ENCODE assay signal across 15 cellular contexts in the genomic region with DNA sequence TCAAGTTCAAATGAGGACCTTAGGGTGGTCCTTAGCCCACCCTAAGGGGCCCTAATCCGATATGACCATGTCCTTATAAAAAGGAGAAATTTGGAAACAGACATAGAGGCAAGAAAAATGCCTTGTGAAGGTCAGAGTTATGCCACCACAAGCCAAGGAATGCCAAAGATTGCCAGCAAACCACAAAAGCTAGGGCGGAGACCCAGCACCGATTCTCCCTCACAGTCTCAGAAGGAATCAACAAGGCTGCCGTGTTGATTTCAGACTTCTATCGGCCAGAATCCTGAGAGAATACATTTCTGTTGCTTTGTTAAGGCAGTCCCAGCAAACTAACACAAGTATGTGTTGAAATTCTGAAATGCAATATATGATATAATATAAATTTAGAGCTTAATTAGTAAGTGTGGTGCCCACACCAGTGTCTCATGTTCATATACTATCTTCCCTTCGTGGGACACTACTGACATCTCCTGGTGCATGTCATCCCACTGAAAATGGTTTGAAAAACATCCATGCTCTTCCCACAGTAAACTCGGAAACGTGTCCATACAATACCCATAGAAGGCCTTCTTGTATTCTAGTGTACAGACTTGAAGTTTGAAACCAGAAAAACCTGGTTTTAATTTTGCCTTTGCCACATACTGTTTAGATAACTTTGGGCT.
A peak's percentile ranks its signal among the peaks of the same experiment; 100 is the strongest.
DNase-seq lines count a peak whose midpoint lies in the region; ATAC-seq, FAIRE-seq and TF ChIP-seq lines count a peak whose summit lies in the region.
"Had no signal": no experiment of that assay in that cellular context is flagged by ENCODE, and none has a peak within 500 bp of the region (broad histone marks: within the 10 kb centered on the region; RNA-seq: fewer than 3 reads in every experiment).

No MANE protein-coding gene starts in this region.

- no peaks in the 10 kb centered on the region for H4K20me1 ChIP-seq in PC-3 (ENCODE audit: low read length)

- FAIRE-seq in A549 (lab: Jason Lieb, UNC) (no peak), GM12892 (lab: Jason Lieb, UNC) (no peak)

- intact Hi-C loops in PC-3 (cut with micrococcal nuclease), result no loop called here

- H3K27me3 ChIP-seq in PC-3 (ENCODE audit: low read length), result no peaks in the 10 kb centered on the region

- H3F3A ChIP-seq in PC-3 (ENCODE audit: low read length, unreplicated experiment), result no peaks in the 10 kb centered on the region

- no peak for TF ChIP-seq EP300 in A549 (IDR thresholded peaks at IDR 0.05)

- TF ChIP-seq POLR2A in A549 (IDR thresholded peaks at IDR 0.05; ENCODE audit: low read length) (no peak), GM12892 (IDR thresholded peaks at IDR 0.05; ENCODE audit: low read depth, low read length) (no peak)

- TF ChIP-seq RAD21 in A549 (conservative IDR thresholded peaks at IDR 0.05 in 1 of 2, IDR thresholded peaks at IDR 0.05 in 1 of 2), result peak; percentile 32 to 53; a peak in 3 of 5 replicates

- H3K9me2 ChIP-seq in PC-3 (replicated peaks; ENCODE audit: low read length), result no peaks in the 10 kb centered on the region

- H3K79me2 ChIP-seq in PC-3 (ENCODE audit: low read length), result no peaks in the 10 kb centered on the region

- no peak overlapping the region for H3K4me3 ChIP-seq in A549
- H3K4me3 ChIP-seq in PC-3 (ENCODE audit: low read length), result no peak overlapping the region
- no peak overlapping the region for H3K4me3 ChIP-seq in fibroblast of villous mesenchyme (ENCODE audit: low read depth, low read length)

- H3K36me3 ChIP-seq in PC-3 (ENCODE audit: low read depth, low read length), result no peaks in the 10 kb centered on the region

- H3K9me3 ChIP-seq in A549 (no peaks in the 10 kb centered on the region), PC-3 (ENCODE audit: low read length) (no peaks in the 10 kb centered on the region)

- H2AFZ ChIP-seq in PC-3 (ENCODE audit: low read length), result no peak overlapping the region

- no TSS peak for BruUV-seq in PC-3 (replicated peaks; lab: Mats Ljungman, UMichigan)

- DNase-seq in A549 (ENCODE audit: low read depth in 1 of 2, low spot score in 1 of 2) (no peak), ELR (ENCODE audit: low read depth) (peak; percentile 16), PC-3 (peak; percentile 34), fibroblast of villous mesenchyme (ENCODE audit: low read depth) (no peak), GM12892 (ENCODE audit: insufficient read length) (no peak), NCI-H2081 treated with DMSO at 0.1 percent for 48 hours (lab: John Stamatoyannopoulos, UW) (no peak)
- DNase-seq: activated T-cell treated with anti-CD3 and anti-CD28 coated beads for 4 hours, islet precursor cell, NCI-H1092, posterior cingulate gyrus, T-helper 1 cell had no signal

- no peak overlapping the region for H3K4me2 ChIP-seq in A549
- H3K4me2 ChIP-seq in PC-3 (ENCODE audit: low read length), result no peak overlapping the region

- H3K27ac ChIP-seq in A549, result no peak overlapping the region
- H3K27ac ChIP-seq in PC-3 (ENCODE audit: low read length), result no peak overlapping the region

- POLR2A ChIA-PET in A549 (lab: Yijun Ruan, JAX), result no interaction called here
- POLR2A ChIA-PET in PC-3 (lab: Charles Lee; ENCODE audit: unreplicated experiment), result no interaction called here

- TF ChIP-seq CTCF in A549 (IDR thresholded peaks at IDR 0.05), result peak; percentile 26
- TF ChIP-seq CTCF in PC-3 (conservative IDR thresholded peaks at IDR 0.05; ENCODE audit: low read depth, low read length), result peak; percentile 33; the same call in 1 of the 2 replicates
- TF ChIP-seq CTCF in fibroblast of villous mesenchyme (IDR thresholded peaks at IDR 0.05; ENCODE audit: insufficient read depth, low read depth, low read length), result peak; percentile 27

- ATAC-seq in A549 (no peak), PC-3 (peak; percentile 50), GM18868 (IDR thresholded peaks at IDR 0.05; ENCODE audit: unreplicated experiment) (no peak), HG03108 (IDR thresholded peaks at IDR 0.05; ENCODE audit: unreplicated experiment) (no peak)
- ATAC-seq: activated naive CD4-positive, alpha-beta T cell treated with anti-CD3 and anti-CD28 coated beads, Interleukin-2, amount 50 U/mL, for 72 hours; Panc1 had no signal

- no peak overlapping the region for H3K9ac ChIP-seq in PC-3 (ENCODE audit: low read length)

- H3K4me1 ChIP-seq in A549 (0 out of 3 replicates have a peak, but pooled peaks cover 4% of the 10 kb centered on the region), PC-3 (ENCODE audit: insufficient read depth, low read length) (no peaks in the 10 kb centered on the region)

- 54% methylated on average over 8 of the region's 8 CpGs for WGBS in A549 (ENCODE audit: missing lambda C conversion rate)

- CTCF ChIA-PET in A549 (lab: Yijun Ruan, JAX), result interaction anchor here (0.7 to 1.4 kb wide), 4 partner anchors 21 to 1311 kb away, joined by 3 read pairs; no protein-coding TSS in a partner anchor
- CTCF ChIA-PET in PC-3 (lab: Charles Lee), result interaction anchor here (0.8 kb wide), 1 partner anchor 132 kb away, joined by 3 read pairs; no protein-coding TSS in a partner anchor

TF ChIP-seq in A549, 52 proteins besides CTCF, POLR2A, EP300 and RAD21:
- TF ChIP-seq BHLHE40 (IDR thresholded peaks at IDR 0.05; ENCODE audit: low read depth, low read length) (no peak), EHMT2 (IDR thresholded peaks at IDR 0.05; ENCODE audit: low read depth) (no peak), ZNF302 (CRISPR knock-in tag; IDR thresholded peaks at IDR 0.05) (no peak), TP53 (CRISPR knock-in tag; IDR thresholded peaks at IDR 0.05) (no peak), HOXA7 (CRISPR knock-in tag; IDR thresholded peaks at IDR 0.05) (no peak), POLR2AphosphoS2 (conservative IDR thresholded peaks at IDR 0.05; ENCODE audit: low read length) (no peak), NR3C1 (IDR thresholded peaks at IDR 0.05) (no peak), FOSL2 (IDR thresholded peaks at IDR 0.05) (no peak), FOSL2 (CRISPR knock-in tag; IDR thresholded peaks at IDR 0.05) (no peak), HDAC2 (IDR thresholded peaks at IDR 0.05) (no peak), HOXB5 (CRISPR knock-in tag; IDR thresholded peaks at IDR 0.05) (no peak), SMC3 (IDR thresholded peaks at IDR 0.05) (no peak), ESRRA (IDR thresholded peaks at IDR 0.05; ENCODE audit: borderline replicate concordance, low read length) (no peak), SREBF2 (IDR thresholded peaks at IDR 0.05) (no peak), ZFP36 (IDR thresholded peaks at IDR 0.05; ENCODE audit: borderline replicate concordance, partially characterized antibody) (no peak)
- TF ChIP-seq, protein P1, sequence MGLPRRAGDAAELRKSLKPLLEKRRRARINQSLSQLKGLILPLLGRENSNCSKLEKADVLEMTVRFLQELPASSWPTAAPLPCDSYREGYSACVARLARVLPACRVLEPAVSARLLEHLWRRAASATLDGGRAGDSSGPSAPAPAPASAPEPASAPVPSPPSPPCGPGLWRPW (IDR thresholded peaks at IDR 0.05), result no peak

Comparison
In these comparisons a context has a peak if more than half of its experiments do, and no peak if none do; other contexts are left out.
1. DNase-seq: peak in ELR (single experiment) and PC-3 (single experiment); none in A549 (0 of 2), fibroblast of villous mesenchyme (single experiment), GM12892 (single experiment) and NCI-H2081 treated with DMSO at 0.1 percent for 48 hours (single experiment).
2. Peak in every context shown above with its lines, with median percentiles within 50 percentile points of each other: CTCF ChIP-seq.